12 cellular contexts compared by ENCODE assay signal in the genomic region with DNA sequence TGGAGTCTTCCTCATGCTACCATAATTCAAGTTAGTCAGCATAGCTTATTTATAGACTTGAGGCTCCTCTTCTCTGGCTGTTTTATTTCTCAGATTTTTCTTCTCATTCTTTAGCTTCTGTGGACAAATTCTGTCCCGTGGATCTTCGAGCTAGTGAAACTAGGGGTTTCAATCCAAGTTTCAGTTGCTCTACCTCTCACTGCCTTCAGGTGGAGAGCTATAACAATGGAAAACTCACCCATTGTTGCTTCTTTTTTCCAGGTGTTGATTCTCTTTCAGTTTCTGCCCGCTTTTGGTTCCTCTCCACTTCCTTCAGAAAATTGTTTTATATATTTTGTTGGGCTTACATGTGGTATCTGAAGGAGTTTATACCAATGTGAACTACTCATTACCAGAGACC.
DNase-seq lines count a peak whose midpoint lies in the region; ATAC-seq and TF ChIP-seq lines count a peak whose summit lies in the region.
"Had no signal": no experiment of that assay in that cellular context is flagged by ENCODE, and none has a peak within 500 bp of the region (broad histone marks: within the 10 kb centered on the region; RNA-seq: fewer than 3 reads in every experiment).

No MANE protein-coding gene starts in this region.

- H3K27ac ChIP-seq in WERI-Rb-1 = no peak overlapping the region
- H3K27ac ChIP-seq: HL-60 had no signal

- H3K27me3 ChIP-seq in WERI-Rb-1 (ENCODE audit: insufficient read depth, low read depth, severe bottlenecking) (no peaks in the 10 kb centered on the region), iPS-15b (ENCODE audit: control insufficient read depth, insufficient read depth, low read length) (no peaks in the 10 kb centered on the region)

- no peak for DNase-seq in AG09319 (ENCODE audit: extremely low read depth, low read depth)
- no peak for DNase-seq in HFF-Myc (ENCODE audit: extremely low read depth, low read depth)
- DNase-seq in WERI-Rb-1 = no peak
- no peak for DNase-seq in omental fat pad (ENCODE audit: low spot score)
- DNase-seq in activated CD8-positive, alpha-beta memory T cell treated with anti-CD3 and anti-CD28 coated beads, Interleukin-2, amount 50 U/mL, for 48 hours = no peak
- DNase-seq in SKM-1 treated with dmso at 0.1 percent for 144 hours (lab: John Stamatoyannopoulos, UW; ENCODE audit: unreplicated experiment) = no peak
- DNase-seq: activated CD4-positive, alpha-beta T cell treated with anti-CD3 and anti-CD28 coated beads, Interleukin-2, amount 50 U/mL, for 48 hours; activated naive CD4-positive, alpha-beta T cell treated with anti-CD3 and anti-CD28 coated beads, Interleukin-2, amount 10 ng/mL, durations not matched to agents 7 days and 5 days; left colon had no signal

- no peaks in the 10 kb centered on the region for H3K9me3 Mint-ChIP-seq in activated T-helper 17 cell treated with anti-CD3 and anti-CD28 coated beads, Interleukin-2, amount 50 U/mL, for 72 hours
- H3K9me3 Mint-ChIP-seq: activated naive CD4-positive, alpha-beta T cell treated with anti-CD3 and anti-CD28 coated beads, Interleukin-2, amount 10 ng/mL, durations not matched to agents 7 days and 5 days had no signal

- no peak overlapping the region for H3K4me3 Mint-ChIP-seq in activated T-helper 17 cell treated with anti-CD3 and anti-CD28 coated beads, Interleukin-2, amount 50 U/mL, for 72 hours
- H3K4me3 Mint-ChIP-seq: activated naive CD4-positive, alpha-beta T cell treated with anti-CD3 and anti-CD28 coated beads, Interleukin-2, amount 10 ng/mL, durations not matched to agents 7 days and 5 days had no signal

- H3K36me3 ChIP-seq in WERI-Rb-1 (no peaks in the 10 kb centered on the region), iPS-15b (ENCODE audit: control insufficient read depth, insufficient read depth, low read length) (no peaks in the 10 kb centered on the region)

- H3K9me3 ChIP-seq in WERI-Rb-1 (ENCODE audit: severe bottlenecking) (no peaks in the 10 kb centered on the region), iPS-15b (ENCODE audit: control insufficient read depth, insufficient read depth, low read length) (no peaks in the 10 kb centered on the region)

- peak overlapping the region; percentile 5 for H3K9ac ChIP-seq in iPS-15b (ENCODE audit: low read depth, low read length)

- TF ChIP-seq CTCF in AG09319 (IDR thresholded peaks at IDR 0.05; ENCODE audit: low read depth, low read length) = peak; percentile 20
- peak; percentile 20 for TF ChIP-seq CTCF in HFF-Myc (IDR thresholded peaks at IDR 0.05; ENCODE audit: low read depth, low read length, missing control alignments)
- peak; percentile 64 for TF ChIP-seq CTCF in WERI-Rb-1 (IDR thresholded peaks at IDR 0.05; ENCODE audit: low read depth, low read length)
- no peak for TF ChIP-seq CTCF in omental fat pad (IDR thresholded peaks at IDR 0.05)

- peaks cover 4% of the 10 kb centered on the region for H3K27me3 Mint-ChIP-seq in activated T-helper 17 cell treated with anti-CD3 and anti-CD28 coated beads, Interleukin-2, amount 50 U/mL, for 72 hours
- H3K27me3 Mint-ChIP-seq: activated naive CD4-positive, alpha-beta T cell treated with anti-CD3 and anti-CD28 coated beads, Interleukin-2, amount 10 ng/mL, durations not matched to agents 7 days and 5 days had no signal

- no peak overlapping the region for H3K4me3 ChIP-seq in HFF-Myc (replicated peaks; ENCODE audit: low read depth, low read length)
- H3K4me3 ChIP-seq in WERI-Rb-1 (ENCODE audit: low read depth, low read length) = no peak overlapping the region
- H3K4me3 ChIP-seq in iPS-15b (ENCODE audit: low read depth, low read length) = no peak overlapping the region

- no peak overlapping the region for H3K27ac Mint-ChIP-seq in activated T-helper 17 cell treated with anti-CD3 and anti-CD28 coated beads, Interleukin-2, amount 50 U/mL, for 72 hours
- H3K27ac Mint-ChIP-seq: activated naive CD4-positive, alpha-beta T cell treated with anti-CD3 and anti-CD28 coated beads, Interleukin-2, amount 10 ng/mL, durations not matched to agents 7 days and 5 days had no signal

- no peaks in the 10 kb centered on the region for H3K4me1 ChIP-seq in iPS-15b (ENCODE audit: control insufficient read depth, insufficient read depth, low read length)

- no peaks in the 10 kb centered on the region for H3K36me3 Mint-ChIP-seq in activated T-helper 17 cell treated with anti-CD3 and anti-CD28 coated beads, Interleukin-2, amount 50 U/mL, for 72 hours (ENCODE audit: low read depth)
- H3K36me3 Mint-ChIP-seq: activated naive CD4-positive, alpha-beta T cell treated with anti-CD3 and anti-CD28 coated beads, Interleukin-2, amount 10 ng/mL, durations not matched to agents 7 days and 5 days had no signal

- ATAC-seq in activated T-helper 17 cell treated with anti-CD3 and anti-CD28 coated beads, Interleukin-2, amount 50 U/mL, for 72 hours (replicated peaks) = no peak
- no peak for ATAC-seq in omental fat pad (ENCODE audit: low FRiP score)
- ATAC-seq: left colon had no signal

- no peaks in the 10 kb centered on the region for H3K4me1 Mint-ChIP-seq in activated T-helper 17 cell treated with anti-CD3 and anti-CD28 coated beads, Interleukin-2, amount 50 U/mL, for 72 hours
- H3K4me1 Mint-ChIP-seq: activated naive CD4-positive, alpha-beta T cell treated with anti-CD3 and anti-CD28 coated beads, Interleukin-2, amount 10 ng/mL, durations not matched to agents 7 days and 5 days had no signal

Comparison
In these comparisons a context has a peak if more than half of its experiments do, and no peak if none do; other contexts are left out.
1. CTCF ChIP-seq: peak in AG09319 (single experiment), HFF-Myc (single experiment) and WERI-Rb-1 (single experiment); none in omental fat pad (0 of 3).